10 cellular contexts compared by ENCODE assay signal in the genomic region with DNA sequence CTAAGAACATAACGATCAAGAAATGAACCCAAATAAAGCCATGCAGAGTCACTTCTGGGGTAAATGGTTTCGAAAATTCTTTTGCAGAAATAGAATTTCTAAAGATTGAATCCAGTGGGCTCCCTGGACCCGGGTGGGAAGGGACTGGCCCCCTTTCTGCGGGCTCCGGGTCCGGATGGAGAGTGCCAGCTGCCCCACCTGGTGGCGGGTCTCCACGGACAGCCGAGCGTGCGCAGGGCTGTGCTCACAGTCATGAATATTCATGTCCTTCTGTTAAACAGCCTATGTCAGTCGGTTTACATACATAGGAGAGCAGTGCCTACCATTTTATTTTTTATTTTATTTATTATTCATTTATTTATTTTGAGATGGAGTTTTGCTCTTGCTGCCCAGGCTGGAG. TPM values are rescaled to one million over a fixed set of nuclear protein-coding genes. Genes with fewer than 3 reads are reported as not detected.
DNase-seq lines count a peak whose midpoint lies in the region; ATAC-seq, FAIRE-seq and TF ChIP-seq lines count a peak whose summit lies in the region.
"Had no signal": no experiment of that assay in that cellular context is flagged by ENCODE, and none has a peak within 500 bp of the region (broad histone marks: within the 10 kb centered on the region; RNA-seq: fewer than 3 reads in every experiment).

No MANE protein-coding gene starts in this region.

- WGBS in IMR-90 (ENCODE audit: extremely low coverage in 2 of 2, insufficient read length in 1 of 2), 2 experiments, result no CpG with 5 or more reads among the region's 12 CpGs

- no peak overlapping the region for H2AK9ac ChIP-seq in IMR-90 (replicated peaks; ENCODE audit: low read depth, low read length, poor library complexity)

- BruUV-seq in IMR-90 (replicated peaks; lab: Mats Ljungman, UMichigan), result no TSS peak

- peaks cover 9% of the 10 kb centered on the region for H3K27me3 Mint-ChIP-seq in astrocyte (ENCODE audit: low read depth, unreplicated experiment)
- peaks cover 28 to 58% (median 40%) of the 10 kb centered on the region in 5 donors for H3K27me3 Mint-ChIP-seq in naive thymus-derived CD4-positive, alpha-beta T cell

- H3K79me1 ChIP-seq in IMR-90 (ENCODE audit: low read depth in 1 of 2, low read length in 2 of 2), result no peaks in the 10 kb centered on the region

- H3K27me3 ChIP-seq in IMR-90 (ENCODE audit: control insufficient read depth, insufficient read depth, low read length), result no peaks in the 10 kb centered on the region
- no peaks in the 10 kb centered on the region for H3K27me3 ChIP-seq in astrocyte (ENCODE audit: insufficient read depth, low read length)
- no peaks in the 10 kb centered on the region for H3K27me3 ChIP-seq in naive thymus-derived CD4-positive, alpha-beta T cell (ENCODE audit: control insufficient read depth in 2 of 2, insufficient read depth in 2 of 2, low read length in 2 of 2)
- no peaks in the 10 kb centered on the region for H3K27me3 ChIP-seq in ascending aorta

- H4K5ac ChIP-seq in IMR-90 (ENCODE audit: low read depth, low read length), result no peak overlapping the region

- H3K4me1 Mint-ChIP-seq in astrocyte (ENCODE audit: low read depth, unreplicated experiment), result no peaks in the 10 kb centered on the region
- peaks cover 2 to 13% (median 10%) of the 10 kb centered on the region in 7 donors for H3K4me1 Mint-ChIP-seq in naive thymus-derived CD4-positive, alpha-beta T cell

- dilution Hi-C loops in IMR-90 (cut with HindIII; ENCODE audit: low sequenced_read_pairs, unreplicated experiment), result no loop called here

- no peaks in the 10 kb centered on the region for H3K79me2 ChIP-seq in astrocyte (ENCODE audit: insufficient read depth, low read length)

- H2AFZ ChIP-seq in IMR-90 (replicated peaks; ENCODE audit: low read length, poor library complexity) (no peak overlapping the region), astrocyte (ENCODE audit: low read depth, low read length) (no peak overlapping the region)

- POLR2A ChIA-PET in IMR-90 (lab: Charles Lee; ENCODE audit: unreplicated experiment), result no interaction called here
- POLR2A ChIA-PET in naive thymus-derived CD4-positive, alpha-beta T cell (lab: Charles Lee), result no interaction called here

- H3K14ac ChIP-seq in IMR-90 (replicated peaks; ENCODE audit: low read depth, low read length), result no peak overlapping the region

- H3K36me3 ChIP-seq in IMR-90 (ENCODE audit: control insufficient read depth, insufficient read depth, low read length) (no peaks in the 10 kb centered on the region), astrocyte (ENCODE audit: insufficient read depth, low read length) (no peaks in the 10 kb centered on the region), ascending aorta (no peaks in the 10 kb centered on the region)
- no peaks in the 10 kb centered on the region for H3K36me3 ChIP-seq in naive thymus-derived CD4-positive, alpha-beta T cell (ENCODE audit: control insufficient read depth in 2 of 3, insufficient read depth in 3 of 3, low read length in 3 of 3)

- no peak overlapping the region for H3K9ac ChIP-seq in IMR-90 (ENCODE audit: low read depth, low read length)
- H3K9ac ChIP-seq in astrocyte (ENCODE audit: low read length), result no peak overlapping the region

- no peak overlapping the region for H3K4ac ChIP-seq in IMR-90 (ENCODE audit: low read depth, low read length)

- H3K18ac ChIP-seq in IMR-90 (ENCODE audit: low read depth, low read length), result no peak overlapping the region

- no peak overlapping the region for H2BK20ac ChIP-seq in IMR-90 (ENCODE audit: low read depth, low read length)

- intact Hi-C loops in IMR-90 (cut with micrococcal nuclease), result no loop called here
- intact Hi-C loops in naive thymus-derived CD4-positive, alpha-beta T cell (cut with micrococcal nuclease), result no loop called here
- intact Hi-C loops in ascending aorta (cut with DNase I), result no loop called here

- CTCF ChIA-PET in IMR-90 (lab: Yijun Ruan, JAX), result no interaction called here
- CTCF ChIA-PET in naive thymus-derived CD4-positive, alpha-beta T cell (lab: Charles Lee), result no interaction called here

- H3K9me1 ChIP-seq in IMR-90 (ENCODE audit: insufficient read depth, low read length), result no peaks in the 10 kb centered on the region

- no peak for TF ChIP-seq POLR2A in IMR-90 (IDR thresholded peaks at IDR 0.05; ENCODE audit: low read depth, low read length)

- H3K4me3 ChIP-seq in IMR-90 (ENCODE audit: insufficient read depth, low read depth, low read length) (no peak overlapping the region), astrocyte (ENCODE audit: insufficient read depth, low read depth, low read length) (no peak overlapping the region), ascending aorta (no peak overlapping the region)
- no peak overlapping the region for H3K4me3 ChIP-seq in naive thymus-derived CD4-positive, alpha-beta T cell (ENCODE audit: low read length)

- TF ChIP-seq RAD21 in IMR-90 (IDR thresholded peaks at IDR 0.05; ENCODE audit: low read length), result peak; percentile 35

- peak; percentile 38 for DNase-seq in NCI-H1436 (lab: John Stamatoyannopoulos, UW)
- no peak for DNase-seq in NCI-H1436 treated with DMSO at 0.1 percent for 48 hours (lab: John Stamatoyannopoulos, UW)
- DNase-seq in IMR-90, result no peak
- DNase-seq in astrocyte (ENCODE audit: low read depth), result no peak
- no peak for DNase-seq in naive thymus-derived CD4-positive, alpha-beta T cell
- DNase-seq in ascending aorta (ENCODE audit: low spot score in 2 of 2), result no peak

- no peak overlapping the region for H3K4me3 Mint-ChIP-seq in astrocyte (ENCODE audit: unreplicated experiment)
- no peak overlapping the region for H3K4me3 Mint-ChIP-seq in naive thymus-derived CD4-positive, alpha-beta T cell

- no peak overlapping the region for H2BK5ac ChIP-seq in IMR-90 (ENCODE audit: low read depth, low read length, poor library complexity, severe bottlenecking)

- H3K27ac ChIP-seq in IMR-90 (ENCODE audit: insufficient read depth, low read length) (no peak overlapping the region), astrocyte (ENCODE audit: low read depth, low read length) (no peak overlapping the region), ascending aorta (no peak overlapping the region)
- no peak overlapping the region for H3K27ac ChIP-seq in naive thymus-derived CD4-positive, alpha-beta T cell (ENCODE audit: low read depth, low read length)

- no peaks in the 10 kb centered on the region for H3K9me3 Mint-ChIP-seq in astrocyte (ENCODE audit: unreplicated experiment)
- H3K9me3 Mint-ChIP-seq in naive thymus-derived CD4-positive, alpha-beta T cell, result peaks cover 0 to 2% (median 0%) of the 10 kb centered on the region in 11 donors

- peak; percentile 38 for TF ChIP-seq CTCF in IMR-90 (conservative IDR thresholded peaks at IDR 0.05; ENCODE audit: low read depth, low read length)
- TF ChIP-seq CTCF in astrocyte (IDR thresholded peaks at IDR 0.05; ENCODE audit: insufficient read depth, low read depth, low read length), result peak; percentile 20
- TF ChIP-seq CTCF in ascending aorta (IDR thresholded peaks at IDR 0.05), result peak in 1 of 3 experiments; percentile 8

- no peaks in the 10 kb centered on the region for H4K20me1 ChIP-seq in IMR-90 (ENCODE audit: insufficient read depth, low read length)
- peaks cover 7% of the 10 kb centered on the region for H4K20me1 ChIP-seq in astrocyte (ENCODE audit: insufficient read depth, low read length)

- H4K91ac ChIP-seq in IMR-90 (ENCODE audit: insufficient read depth, low read depth, low read length), result no peak overlapping the region

- no peak overlapping the region for H2AK5ac ChIP-seq in IMR-90 (ENCODE audit: low read depth, low read length)

- H3K56ac ChIP-seq in IMR-90 (ENCODE audit: extremely low read depth, insufficient read depth, low read length), result no peak overlapping the region

- no peak overlapping the region for H3K27ac Mint-ChIP-seq in astrocyte (ENCODE audit: unreplicated experiment)
- H3K27ac Mint-ChIP-seq in naive thymus-derived CD4-positive, alpha-beta T cell, result no peak overlapping the region

- H4K8ac ChIP-seq in IMR-90 (ENCODE audit: low read depth in 2 of 2, low read length in 2 of 2), result no peak overlapping the region

- H2BK15ac ChIP-seq in IMR-90 (ENCODE audit: low read depth, low read length), result no peak overlapping the region

- H3K4me1 ChIP-seq in IMR-90 (ENCODE audit: control insufficient read depth, insufficient read depth, low read length), result peaks cover 2% of the 10 kb centered on the region; the same call in 1 of the 2 replicates
- H3K4me1 ChIP-seq in astrocyte (ENCODE audit: insufficient read depth, low read length), result no peaks in the 10 kb centered on the region
- H3K4me1 ChIP-seq in naive thymus-derived CD4-positive, alpha-beta T cell (ENCODE audit: control insufficient read depth in 2 of 2, insufficient read depth in 2 of 2, low read length in 2 of 2), result no peaks in the 10 kb centered on the region
- H3K4me1 ChIP-seq in ascending aorta, result peaks cover 0 to 3% of the 10 kb centered on the region in 2 donors

- ATAC-seq in IMR-90 (ENCODE audit: low read depth), result 0 out of 2 replicates have a peak, but pooled peaks have one; percentile 30
- ATAC-seq in naive thymus-derived CD4-positive, alpha-beta T cell, result peak; percentile 50
- no peak for ATAC-seq in GM19395 (IDR thresholded peaks at IDR 0.05; ENCODE audit: unreplicated experiment)
- no peak for ATAC-seq in GM18498 (IDR thresholded peaks at IDR 0.05; ENCODE audit: unreplicated experiment)

- H3K4me2 ChIP-seq in IMR-90 (ENCODE audit: low read depth, low read length) (no peak overlapping the region), astrocyte (ENCODE audit: low read length) (no peak overlapping the region)

- FAIRE-seq in astrocyte (lab: Jason Lieb, UNC), result no peak

- no peak overlapping the region for H3K23ac ChIP-seq in IMR-90 (ENCODE audit: low read depth, low read length)

- no peak overlapping the region for H2BK120ac ChIP-seq in IMR-90 (ENCODE audit: low read depth, low read length)

- no peaks in the 10 kb centered on the region for H3K9me3 ChIP-seq in IMR-90 (ENCODE audit: control insufficient read depth, insufficient read depth, low read length)
- H3K9me3 ChIP-seq in astrocyte (ENCODE audit: insufficient read depth, low read depth, low read length), result no peaks in the 10 kb centered on the region
- no peaks in the 10 kb centered on the region for H3K9me3 ChIP-seq in naive thymus-derived CD4-positive, alpha-beta T cell (ENCODE audit: control insufficient read depth in 2 of 3, low read length in 3 of 3)
- H3K9me3 ChIP-seq in ascending aorta, result no peaks in the 10 kb centered on the region

- in situ Hi-C loops in IMR-90 (cut with MboI; ENCODE audit: low sequenced_read_pairs), result no loop called here

- H3K36me3 Mint-ChIP-seq in astrocyte (ENCODE audit: low read depth, unreplicated experiment), result peaks cover 6% of the 10 kb centered on the region
- H3K36me3 Mint-ChIP-seq in naive thymus-derived CD4-positive, alpha-beta T cell, result peaks cover 0 to 3% (median 0%) of the 10 kb centered on the region in 5 donors

RNA-seq across cellular contexts. Expression of gene PPP1R26, which starts 4.7 kb away (rescaled TPM):
- total RNA-seq in IMR-90 (2012; rRNA removed) (3.8 and 4.4 TPM in 2 replicates), astrocyte (10.6 and 11.3 TPM in 2 replicates), ascending aorta (25.5 TPM)
- 5.6 and 6.0 TPM in 2 replicates for polyA plus RNA-seq in IMR-90 (2012; rRNA removed)
- 3.3 and 5.6 TPM in 2 replicates for polyA plus RNA-seq in IMR-90 (2012; cell fraction: cytosol; rRNA removed)
- 9.3 and 10.5 TPM in 2 replicates for polyA plus RNA-seq in IMR-90 (2012; cell fraction: nucleus; rRNA removed; ENCODE audit: low replicate concordance)
- total RNA-seq in naive thymus-derived CD4-positive, alpha-beta T cell, result 1 to 10 TPM in 1 of 5 experiments, under 1 TPM in 3, not detected in 1; 0.19 to 5.6 (median 0.43) TPM
- polyA plus RNA-seq in naive thymus-derived CD4-positive, alpha-beta T cell, result under 1 TPM in 1 of 2 donors, not detected in 1; 0.05 TPM

RNA-seq across cellular contexts. Expression of gene MRPS2, which starts 25.6 kb away (rescaled TPM):
- total RNA-seq in IMR-90 (2012; rRNA removed), result 53.1 and 54.4 TPM in 2 replicates
- 104 and 142 TPM in 2 replicates for polyA plus RNA-seq in IMR-90 (2012; rRNA removed)
- 57.0 and 155 TPM in 2 replicates for polyA plus RNA-seq in IMR-90 (2012; cell fraction: cytosol; rRNA removed)
- polyA plus RNA-seq in IMR-90 (2012; cell fraction: nucleus; rRNA removed; ENCODE audit: low replicate concordance), result 92.4 and 172 TPM in 2 replicates
- 35.8 and 38.6 TPM in 2 replicates for total RNA-seq in astrocyte
- 10 to 100 TPM; 19.4 to 32.3 (median 28.3) TPM for total RNA-seq in naive thymus-derived CD4-positive, alpha-beta T cell
- 10 to 100 TPM; 48.9 to 66.1 TPM for polyA plus RNA-seq in naive thymus-derived CD4-positive, alpha-beta T cell
- 57.3 TPM for total RNA-seq in ascending aorta

RNA-seq across cellular contexts. Expression of gene LCN1, which starts 46.3 kb away (rescaled TPM):
- total RNA-seq in IMR-90 (2012; rRNA removed) (not detected in 2 replicates), astrocyte (not detected in 2 replicates), ascending aorta (not detected)
- not detected in 2 replicates for polyA plus RNA-seq in IMR-90 (2012; rRNA removed)
- not detected in 2 replicates for polyA plus RNA-seq in IMR-90 (2012; cell fraction: cytosol; rRNA removed)
- not detected in 2 replicates for polyA plus RNA-seq in IMR-90 (2012; cell fraction: nucleus; rRNA removed; ENCODE audit: low replicate concordance)
- not detected for total RNA-seq in naive thymus-derived CD4-positive, alpha-beta T cell
- polyA plus RNA-seq in naive thymus-derived CD4-positive, alpha-beta T cell, result not detected
- total RNA-seq: liver; T-helper 1 cell treated with Interleukin-12 subunit alpha and Interleukin-12 subunit beta and Interleukin-4 antibody, amounts not matched to agents 30 ng/mL and 1 ng/mL, for 36 hours had no signal
- polyA plus RNA-seq: liver had no signal

Comparison
In these comparisons a context has a peak if more than half of its experiments do, and no peak if none do; other contexts are left out.
1. ATAC-seq: peak in IMR-90 (single experiment) and naive thymus-derived CD4-positive, alpha-beta T cell (single experiment); none in GM19395 (single experiment) and GM18498 (single experiment).